ENCODE assay signal across 19 cellular contexts in the genomic region with DNA sequence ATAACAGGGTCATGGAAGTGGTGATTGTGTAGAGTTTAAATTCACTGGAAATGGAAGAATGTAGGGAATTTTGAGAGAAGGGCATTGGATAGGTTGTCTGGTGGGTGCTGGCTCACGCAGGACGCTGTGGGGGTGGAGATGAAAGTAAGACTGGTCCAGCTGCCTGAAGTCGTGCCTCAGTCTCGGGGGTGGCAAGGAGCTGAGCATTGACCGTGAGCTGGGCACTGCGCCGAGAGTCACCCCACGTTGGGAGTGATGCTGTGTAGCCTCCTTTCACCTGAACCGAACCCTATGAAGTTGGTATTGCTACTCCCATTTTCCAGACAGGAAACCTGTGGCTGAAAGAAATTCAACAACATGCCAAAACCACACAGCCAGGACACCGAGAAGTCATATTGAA.
DNase-seq lines count a peak whose midpoint lies in the region; ATAC-seq and TF ChIP-seq lines count a peak whose summit lies in the region.
"Had no signal": no experiment of that assay in that cellular context is flagged by ENCODE, and none has a peak within 500 bp of the region (broad histone marks: within the 10 kb centered on the region; RNA-seq: fewer than 3 reads in every experiment).

No MANE protein-coding gene starts in this region.

- TF ChIP-seq CTCF in AG10803 (conservative IDR thresholded peaks at IDR 0.05; ENCODE audit: low read length) = no peak

- H3K9me3 Mint-ChIP-seq in activated naive CD4-positive, alpha-beta T cell treated with anti-CD3 and anti-CD28 coated beads, Interleukin-2, amount 50 U/mL, for 72 hours = no peaks in the 10 kb centered on the region
- H3K9me3 Mint-ChIP-seq: CD4-positive, CD25-positive, alpha-beta regulatory T cell; CD8-positive, alpha-beta T cell; H9 had no signal

- no peak overlapping the region for H3K4me3 ChIP-seq in AG10803 (ENCODE audit: low read length)
- H3K4me3 ChIP-seq: A549, BLaER1 had no signal

- H3K4me3 Mint-ChIP-seq in T-helper 17 cell = no peak overlapping the region
- H3K4me3 Mint-ChIP-seq: B cell; CD4-positive, CD25-positive, alpha-beta regulatory T cell; CD8-positive, alpha-beta T cell; H9 had no signal

- no peak for DNase-seq in activated naive CD4-positive, alpha-beta T cell treated with anti-CD3 and anti-CD28 coated beads, Interleukin-2, amount 50 U/mL, for 72 hours (ENCODE audit: low spot score in 2 of 2)
- DNase-seq in activated naive CD4-positive, alpha-beta T cell treated with Interleukin-2 at 50 U/mL for 16 hours = no peak
- DNase-seq in AG10803 (ENCODE audit: low read depth) (peak; percentile 9), T-helper 17 cell (no peak), islet precursor cell (peak; percentile 29), amygdala (lab: John Stamatoyannopoulos, UW) (no peak)
- DNase-seq: 8988T; ACHN; Caco-2; CD4-positive, CD25-positive, alpha-beta regulatory T cell; CD8-positive, alpha-beta T cell; DMS153; DND-41; H9 had no signal

- H3K27ac Mint-ChIP-seq in activated naive CD4-positive, alpha-beta T cell treated with anti-CD3 and anti-CD28 coated beads, Interleukin-2, amount 50 U/mL, for 72 hours = peak overlapping the region; percentile 37 to 67
- H3K27ac Mint-ChIP-seq in T-helper 17 cell = peak overlapping the region; percentile 12
- H3K27ac Mint-ChIP-seq: B cell; CD4-positive, CD25-positive, alpha-beta regulatory T cell; CD8-positive, alpha-beta T cell had no signal

- H3K4me1 Mint-ChIP-seq in T-helper 17 cell = peaks cover 4% of the 10 kb centered on the region
- H3K4me1 Mint-ChIP-seq: B cell; CD4-positive, CD25-positive, alpha-beta regulatory T cell had no signal

- no peaks in the 10 kb centered on the region for H3K27me3 Mint-ChIP-seq in T-helper 17 cell
- H3K27me3 Mint-ChIP-seq: B cell; CD4-positive, CD25-positive, alpha-beta regulatory T cell had no signal

- no peaks in the 10 kb centered on the region for H3K36me3 Mint-ChIP-seq in activated naive CD4-positive, alpha-beta T cell treated with anti-CD3 and anti-CD28 coated beads, Interleukin-2, amount 50 U/mL, for 72 hours
- peaks cover 3% of the 10 kb centered on the region for H3K36me3 Mint-ChIP-seq in T-helper 17 cell (ENCODE audit: low read depth)

- no peak for ATAC-seq in activated naive CD4-positive, alpha-beta T cell treated with anti-CD3 and anti-CD28 coated beads, Interleukin-2, amount 50 U/mL, for 72 hours
- ATAC-seq in T-helper 17 cell = no peak
- no peak for ATAC-seq in HG03025 (IDR thresholded peaks at IDR 0.05; ENCODE audit: low FRiP score, unreplicated experiment)
- ATAC-seq: A549; CD8-positive, alpha-beta T cell; HCT116 had no signal

- no peaks in the 10 kb centered on the region for H3K9me3 ChIP-seq in T-helper 17 cell (ENCODE audit: control insufficient read depth, low read length, poor library complexity, severe bottlenecking)
- H3K9me3 ChIP-seq: A549, BLaER1, Caco-2 had no signal

Comparison
In these comparisons a context has a peak if more than half of its experiments do, and no peak if none do; other contexts are left out.
1. DNase-seq: peak in AG10803 (single experiment) and islet precursor cell (single experiment); none in activated naive CD4-positive, alpha-beta T cell treated with anti-CD3 and anti-CD28 coated beads, Interleukin-2, amount 50 U/mL, for 72 hours (0 of 2), activated naive CD4-positive, alpha-beta T cell treated with Interleukin-2 at 50 U/mL for 16 hours (single experiment), T-helper 17 cell (0 of 3) and amygdala (0 of 56).